In genomic region chr12:48890657-48891418, GRCh38 we compare ENCODE assay signal across 1 cellular context.
TF ChIP-seq lines count a peak whose summit lies in the region.

No MANE protein-coding gene starts in this region.

TF ChIP-seq in HepG2, 621 proteins besides CTCF, POLR2A, EP300 and RAD21 (continued from another document and continues in another):
- TF ChIP-seq HMGXB4 (CRISPR knock-in tag; IDR thresholded peaks at IDR 0.05; ENCODE audit: borderline replicate concordance in 1 of 2, low read depth in 1 of 2) (peak; percentile 60 to 79; a peak in 2 of 4 replicates), KAT8 (CRISPR knock-in tag; IDR thresholded peaks at IDR 0.05) (peak; percentile 61), ERF (CRISPR knock-in tag; IDR thresholded peaks at IDR 0.05) (peak; percentile 54), HOXA7 (CRISPR knock-in tag; IDR thresholded peaks at IDR 0.05) (no peak), ZNF572 (CRISPR knock-in tag; IDR thresholded peaks at IDR 0.05) (no peak), ZKSCAN8 (CRISPR knock-in tag; IDR thresholded peaks at IDR 0.05; ENCODE audit: borderline replicate concordance) (0 out of 2 replicates have a peak, but pooled peaks have one; percentile 24), MXD3 (CRISPR knock-in tag; IDR thresholded peaks at IDR 0.05) (0 out of 2 replicates have a peak, but pooled peaks have one; percentile 27), PPARG (CRISPR knock-in tag; conservative IDR thresholded peaks at IDR 0.05) (no peak), LRRFIP1 (CRISPR knock-in tag; conservative IDR thresholded peaks at IDR 0.05) (no peak), JUNB (CRISPR knock-in tag; IDR thresholded peaks at IDR 0.05; ENCODE audit: borderline replicate concordance) (no peak), NFRKB (IDR thresholded peaks at IDR 0.05) (no peak), MAF1 (CRISPR knock-in tag; IDR thresholded peaks at IDR 0.05; ENCODE audit: borderline replicate concordance) (no peak), ZNF407 (CRISPR knock-in tag; IDR thresholded peaks at IDR 0.05; ENCODE audit: not compliant biosample characterization) (no peak), RXRA (CRISPR knock-in tag; IDR thresholded peaks at IDR 0.05) (peak; percentile 50; the same call in 1 of the 2 replicates), TOPORS (CRISPR knock-in tag; IDR thresholded peaks at IDR 0.05) (0 out of 2 replicates have a peak, but pooled peaks have one; percentile 31), ZNF619 (CRISPR knock-in tag; IDR thresholded peaks at IDR 0.05) (peak; percentile 64; the same call in 1 of the 2 replicates), NR2F6 (IDR thresholded peaks at IDR 0.05) (no peak), NR2F6 (CRISPR knock-in tag; IDR thresholded peaks at IDR 0.05) (peak; percentile 56; the same call in 1 of the 2 replicates), ZNF609 (CRISPR knock-in tag; IDR thresholded peaks at IDR 0.05; ENCODE audit: borderline replicate concordance) (peak; percentile 48; the same call in 1 of the 2 replicates), FOXJ3 (CRISPR knock-in tag; IDR thresholded peaks at IDR 0.05; ENCODE audit: borderline replicate concordance) (no peak), RFX3 (CRISPR knock-in tag; IDR thresholded peaks at IDR 0.05) (0 out of 2 replicates have a peak, but pooled peaks have one; percentile 23), SMC3 (IDR thresholded peaks at IDR 0.05; ENCODE audit: low read length) (peak; percentile 77), HIVEP1 (CRISPR knock-in tag; IDR thresholded peaks at IDR 0.05) (peak; percentile 24; the same call in 1 of the 2 replicates), ZFP90 (CRISPR knock-in tag; IDR thresholded peaks at IDR 0.05; ENCODE audit: borderline replicate concordance) (no peak), BCL3 (CRISPR knock-in tag; IDR thresholded peaks at IDR 0.05) (no peak), ZBTB37 (CRISPR knock-in tag; IDR thresholded peaks at IDR 0.05) (no peak), MXD4 (CRISPR knock-in tag; IDR thresholded peaks at IDR 0.05) (0 out of 2 replicates have a peak, but pooled peaks have one; percentile 52), PTBP1 (IDR thresholded peaks at IDR 0.05; ENCODE audit: low read depth, low read length, poor library complexity, severe bottlenecking) (peak; percentile 30), SETDB1 (CRISPR knock-in tag; IDR thresholded peaks at IDR 0.05; ENCODE audit: borderline replicate concordance) (no peak), MED1 (CRISPR knock-in tag; IDR thresholded peaks at IDR 0.05) (0 out of 2 replicates have a peak, but pooled peaks have one; percentile 22), AKAP8 (CRISPR knock-in tag; IDR thresholded peaks at IDR 0.05) (no peak), TBL1XR1 (IDR thresholded peaks at IDR 0.05; ENCODE audit: borderline replicate concordance, low read length, partially characterized antibody) (no peak), POGK (CRISPR knock-in tag; conservative IDR thresholded peaks at IDR 0.05) (peak; percentile 49; the same call in 1 of the 2 replicates), AGO2 (optimal IDR thresholded peaks at IDR 0.05; ENCODE audit: low read depth, low read length) (no peak)
